ENCODE assay signal across 17 cellular contexts in the genomic region with DNA sequence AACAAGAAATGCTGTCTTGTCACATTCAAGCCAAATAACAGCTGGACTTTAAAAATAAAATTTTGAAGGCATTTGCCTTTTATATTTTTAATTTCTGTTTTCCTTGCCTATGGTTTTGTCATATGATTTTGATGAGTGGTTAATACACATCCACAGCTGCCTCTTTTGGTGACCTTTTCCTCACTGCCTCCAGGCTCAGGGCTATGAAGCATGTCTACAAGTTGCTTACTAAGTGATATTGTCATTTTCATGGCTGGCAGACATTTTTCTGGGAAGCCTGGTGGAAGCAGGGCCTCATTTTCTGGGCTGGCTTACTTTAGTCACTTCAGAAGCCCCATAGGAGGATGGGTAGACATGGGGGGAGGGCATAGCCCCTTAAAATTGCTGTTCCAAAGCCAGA.
"Had no signal": no experiment of that assay in that cellular context is flagged by ENCODE, and none has a peak within 500 bp of the region (broad histone marks: within the 10 kb centered on the region; RNA-seq: fewer than 3 reads in every experiment).

No MANE protein-coding gene starts in this region.

- H2AFZ ChIP-seq: parathyroid adenoma had no signal

- H3K4me1 ChIP-seq: colonic mucosa, parathyroid adenoma, tibial nerve, uterus had no signal

- H3K27ac ChIP-seq: colonic mucosa, epithelial cell of prostate, left ventricle myocardium inferior, parathyroid adenoma, tibial nerve, uterus had no signal

- DNase-seq: activated CD4-positive, alpha-beta T cell treated with anti-CD3 and anti-CD28 coated beads for 36 hours; activated CD4-positive, alpha-beta T cell treated with anti-CD3 and anti-CD28 coated beads, Interleukin-2, amount 50 U/mL, for 48 hours; activated naive CD8-positive, alpha-beta T cell treated with anti-CD3 and anti-CD28 coated beads, Interleukin-2, amount 10 ng/mL, durations not matched to agents 7 days and 5 days; central memory CD4-positive, alpha-beta T cell; colonic mucosa; endodermal cell; head of caudate nucleus; left ventricle myocardium inferior; naive thymus-derived CD4-positive, alpha-beta T cell; SW 1271; T-helper 2 cell; uterus had no signal

- H3K27me3 ChIP-seq: body of pancreas, colonic mucosa, tibial nerve, uterus had no signal

- H3K79me2 ChIP-seq: parathyroid adenoma had no signal

- H3K4me3 ChIP-seq: body of pancreas, colonic mucosa, left ventricle myocardium inferior, tibial nerve, uterus had no signal

- ATAC-seq: activated CD4-positive, alpha-beta T cell treated with anti-CD3 and anti-CD28 coated beads for 36 hours; naive thymus-derived CD4-positive, alpha-beta T cell; WTC11 had no signal

- H3K36me3 ChIP-seq: colonic mucosa, left ventricle myocardium inferior, tibial nerve, uterus had no signal

- H3K9ac ChIP-seq: parathyroid adenoma had no signal

- H3K9me3 ChIP-seq: body of pancreas, colonic mucosa, tibial nerve, uterus had no signal
